In genomic region chr10:11147723-11148122, GRCh38 we compare ENCODE assay signal across 11 cellular contexts.
DNase-seq lines count a peak whose midpoint lies in the region; ATAC-seq, FAIRE-seq and TF ChIP-seq lines count a peak whose summit lies in the region.
"Had no signal": no experiment of that assay in that cellular context is flagged by ENCODE, and none has a peak within 500 bp of the region (broad histone marks: within the 10 kb centered on the region; RNA-seq: fewer than 3 reads in every experiment).

No MANE protein-coding gene starts in this region.

- no peaks in the 10 kb centered on the region for H3K36me3 Mint-ChIP-seq in activated T-cell treated with anti-CD3 and anti-CD28 coated beads, Interleukin-2, amount 50 U/mL, for 72 hours (ENCODE audit: insufficient read depth in 2 of 2)

- 71% methylated on average over 9 of the region's 9 CpGs; no CpG with 5 or more reads in 1 of the 2 experiments for WGBS in H1 (ENCODE audit: extremely low coverage in 1 of 2, insufficient coverage in 1 of 2, insufficient read length in 1 of 2, insufficient replicate concordance in 2 of 2, low coverage in 1 of 2, low lambda C conversion rate in 2 of 2, missing lambda C conversion rate in 1 of 2), 2 experiments
- WGBS in suprapubic skin: 58% methylated on average over 9 of the region's 9 CpGs
- 68 to 74% methylated on average over 9 of the region's 9 CpGs for WGBS in GM23248 (ENCODE audit: low coverage in 1 of 2, low lambda C conversion rate in 2 of 2, missing lambda C conversion rate in 2 of 2), 2 experiments

- peak; percentile 17 to 28 for ATAC-seq in activated T-cell treated with anti-CD3 and anti-CD28 coated beads, Interleukin-2, amount 50 U/mL, for 72 hours (replicated peaks in 1 of 2)
- ATAC-seq in HG03565 (IDR thresholded peaks at IDR 0.05; ENCODE audit: unreplicated experiment): no peak

- no peak overlapping the region for H3K14ac ChIP-seq in H1 (ENCODE audit: insufficient read length)

- no peaks in the 10 kb centered on the region; the same call in 1 of the 2 replicates for H3K79me1 ChIP-seq in H1 (ENCODE audit: low read depth, low read length)

- CTCF ChIA-PET in H1 (lab: Charles Lee; ENCODE audit: partially characterized antibody): no interaction called here

- H3K4me1 Mint-ChIP-seq in activated T-cell treated with anti-CD3 and anti-CD28 coated beads, Interleukin-2, amount 50 U/mL, for 72 hours (ENCODE audit: low read depth): peaks cover 100% of the 10 kb centered on the region

- H3K9me3 ChIP-seq in H1 (ENCODE audit: insufficient read depth in 2 of 2, low read depth in 1 of 2, low read length in 1 of 2) (no peaks in the 10 kb centered on the region), suprapubic skin (no peaks in the 10 kb centered on the region), GM23248 (ENCODE audit: low read depth) (no peaks in the 10 kb centered on the region)

- H2BK20ac ChIP-seq in H1 (ENCODE audit: low read length): no peak overlapping the region

- no peak overlapping the region for H4K5ac ChIP-seq in H1 (ENCODE audit: insufficient read length, low read depth, low read length)

- H3K4me1 ChIP-seq in H1 (replicated peaks in 1 of 4; ENCODE audit: control insufficient read depth in 3 of 4, insufficient read depth in 4 of 4, low read length in 3 of 4): peaks cover 0 to 27% (median 20%) of the 10 kb centered on the region in 4 experiments; a peak in 5 of 7 replicates
- H3K4me1 ChIP-seq in suprapubic skin: peaks cover 57% of the 10 kb centered on the region
- no peaks in the 10 kb centered on the region for H3K4me1 ChIP-seq in GM23248 (ENCODE audit: insufficient read depth)

- H3K27ac ChIP-seq in H1 (ENCODE audit: low read depth, low read length): no peak overlapping the region
- H3K27ac ChIP-seq in suprapubic skin: peak overlapping the region; percentile 22
- no peak overlapping the region for H3K27ac ChIP-seq in GM23248

- no peak overlapping the region for H3K18ac ChIP-seq in H1 (ENCODE audit: extremely low read depth, low read length)

- TF ChIP-seq EP300 in H1 (IDR thresholded peaks at IDR 0.05; ENCODE audit: borderline replicate concordance in 1 of 2, low read depth in 2 of 2, low read length in 2 of 2) (no peak), suprapubic skin (IDR thresholded peaks at IDR 0.05) (no peak)

- TF ChIP-seq CTCF in H1 (IDR thresholded peaks at IDR 0.05; ENCODE audit: control extremely low read depth in 1 of 3, insufficient read depth in 1 of 3, low read depth in 1 of 3, low read length in 3 of 3) (no peak), suprapubic skin (IDR thresholded peaks at IDR 0.05) (no peak)

- no peak overlapping the region for H3K56ac ChIP-seq in H1 (replicated peaks; ENCODE audit: insufficient read length, low read depth, low read length)

- no peak overlapping the region for H4K8ac ChIP-seq in H1 (ENCODE audit: extremely low read depth, insufficient read depth, low read length)

- POLR2A ChIA-PET in H1 (lab: Charles Lee; ENCODE audit: partially characterized antibody): no interaction called here

- no peaks in the 10 kb centered on the region for H3K27me3 Mint-ChIP-seq in activated T-cell treated with anti-CD3 and anti-CD28 coated beads, Interleukin-2, amount 50 U/mL, for 72 hours (ENCODE audit: low read depth)

- no peak overlapping the region for H3K4me2 ChIP-seq in H1 (ENCODE audit: insufficient read depth in 1 of 2, low read depth in 2 of 2, low read length in 2 of 2)
- no peak overlapping the region for H3K4me2 ChIP-seq in GM23248 (ENCODE audit: unreplicated experiment)

- H3K9ac ChIP-seq in H1 (replicated peaks in 1 of 4; ENCODE audit: extremely low read depth in 1 of 4, low read depth in 3 of 4, low read length in 3 of 4) (no peak overlapping the region), GM23248 (no peak overlapping the region)

- TF ChIP-seq POLR2A in H1 (IDR thresholded peaks at IDR 0.05; ENCODE audit: control extremely low read depth in 1 of 2, low read depth in 2 of 2, low read length in 2 of 2): no peak
- TF ChIP-seq POLR2A in suprapubic skin (IDR thresholded peaks at IDR 0.05): no peak

- no peak overlapping the region for H3K4me3 ChIP-seq in H1 (ENCODE audit: extremely low read depth in 1 of 4, insufficient read depth in 2 of 4, low read depth in 3 of 4, low read length in 4 of 4)
- no peak overlapping the region for H3K4me3 ChIP-seq in suprapubic skin
- no peak overlapping the region for H3K4me3 ChIP-seq in GM23248

- H3K36me3 ChIP-seq in H1 (ENCODE audit: control insufficient read depth in 2 of 4, insufficient read depth in 4 of 4, low read length in 3 of 4) (no peaks in the 10 kb centered on the region), suprapubic skin (no peaks in the 10 kb centered on the region), GM23248 (ENCODE audit: low read depth) (no peaks in the 10 kb centered on the region)

- H2AFZ ChIP-seq in H1 (ENCODE audit: low read length): no peak overlapping the region
- no peak overlapping the region for H2AFZ ChIP-seq in GM23248

- H3K4me3 Mint-ChIP-seq in activated T-cell treated with anti-CD3 and anti-CD28 coated beads, Interleukin-2, amount 50 U/mL, for 72 hours: peak overlapping the region; percentile 89 to 90

- H3K4ac ChIP-seq in H1 (replicated peaks; ENCODE audit: insufficient read length, low read depth, low read length): no peak overlapping the region

- no peaks in the 10 kb centered on the region for H3K9me3 Mint-ChIP-seq in activated T-cell treated with anti-CD3 and anti-CD28 coated beads, Interleukin-2, amount 50 U/mL, for 72 hours

- no peak for TF ChIP-seq RAD21 in H1 (IDR thresholded peaks at IDR 0.05 in 1 of 2, conservative IDR thresholded peaks at IDR 0.05 in 1 of 2; ENCODE audit: low read depth in 2 of 2, low read length in 2 of 2)

- H3K79me2 ChIP-seq in H1 (ENCODE audit: control insufficient read depth in 1 of 2, insufficient read depth in 2 of 2, low read length in 2 of 2) (no peaks in the 10 kb centered on the region), GM23248 (ENCODE audit: insufficient read depth) (no peaks in the 10 kb centered on the region)

- no peaks in the 10 kb centered on the region for H3K9me2 ChIP-seq in GM23248 (ENCODE audit: insufficient read depth)

- H4K20me1 ChIP-seq in H1 (replicated peaks in 1 of 2; ENCODE audit: control insufficient read depth in 1 of 2, insufficient read depth in 2 of 2, low read length in 2 of 2) (no peaks in the 10 kb centered on the region), GM23248 (ENCODE audit: insufficient read depth) (no peaks in the 10 kb centered on the region)

- no peaks in the 10 kb centered on the region for H3K27me3 ChIP-seq in H1 (replicated peaks in 1 of 4; ENCODE audit: control insufficient read depth in 3 of 4, extremely low read depth in 1 of 4, insufficient read depth in 3 of 4, low read length in 3 of 4)
- no peaks in the 10 kb centered on the region for H3K27me3 ChIP-seq in suprapubic skin
- H3K27me3 ChIP-seq in GM23248 (replicated peaks; ENCODE audit: insufficient read depth): no peaks in the 10 kb centered on the region

- 0 out of 2 replicates have a peak overlapping the region, but pooled peaks have one; percentile 71 for H2AK5ac ChIP-seq in H1 (ENCODE audit: low read depth, low read length)

- FAIRE-seq in H1 (lab: Jason Lieb, UNC) (peak; percentile 50), HTR-8/SVneo (lab: Jason Lieb, UNC) (no peak)

- in situ Hi-C loops in GM23248 (cut with MboI): no loop called here

- H4K91ac ChIP-seq in H1 (replicated peaks; ENCODE audit: insufficient read length, low read length): no peak overlapping the region

- no peak overlapping the region for H2BK12ac ChIP-seq in H1 (ENCODE audit: low read depth, low read length)

- H3F3A ChIP-seq in GM23248 (ENCODE audit: insufficient read depth): no peaks in the 10 kb centered on the region

- no peak overlapping the region for H2BK120ac ChIP-seq in H1 (replicated peaks; ENCODE audit: low read depth, low read length)

- H2BK5ac ChIP-seq in H1 (ENCODE audit: low read depth, low read length): no peak overlapping the region

- DNase-seq in activated T-cell treated with anti-CD3 and anti-CD28 coated beads, Interleukin-2, amount 50 U/mL, for 72 hours: peak in 1 of 2 donors; percentile 34
- no peak for DNase-seq in activated T-cell treated with anti-CD3 and anti-CD28 coated beads for 4 hours
- peak; percentile 21 for DNase-seq in NCI-H128 (lab: John Stamatoyannopoulos, UW; ENCODE audit: unreplicated experiment)
- DNase-seq in H1 (ENCODE audit: low read depth in 1 of 2, low spot score in 2 of 2): no peak
- DNase-seq in suprapubic skin (ENCODE audit: low spot score in 2 of 2): no peak
- DNase-seq in HTR-8/SVneo (ENCODE audit: insufficient read length, low spot score): no peak
- no peak for DNase-seq in GM23248
- DNase-seq: activated CD4-positive, CD25-positive, alpha-beta regulatory T cell treated with anti-CD3 and anti-CD28 coated beads, Interleukin-2, amount 50 U/mL, for 72 hours; effector CD8-positive, alpha-beta T cell; midbrain had no signal

- H3K27ac Mint-ChIP-seq in activated T-cell treated with anti-CD3 and anti-CD28 coated beads, Interleukin-2, amount 50 U/mL, for 72 hours: peak overlapping the region; percentile 98

- H3K23ac ChIP-seq in H1 (ENCODE audit: insufficient read length): no peak overlapping the region

- no peaks in the 10 kb centered on the region for H3K23me2 ChIP-seq in H1 (ENCODE audit: low read depth, low read length)

- H2BK15ac ChIP-seq in H1 (ENCODE audit: low read length): no peak overlapping the region

TF ChIP-seq in H1, 55 proteins besides CTCF, POLR2A, EP300 and RAD21:
- TF ChIP-seq NRF1 (IDR thresholded peaks at IDR 0.05; ENCODE audit: low read depth, low read length): no peak
- TF ChIP-seq RXRA (IDR thresholded peaks at IDR 0.05; ENCODE audit: insufficient read depth, low read depth, low read length): no peak
TF ChIP-seq in H1: peak in this region for 0.
